In the genomic region with DNA sequence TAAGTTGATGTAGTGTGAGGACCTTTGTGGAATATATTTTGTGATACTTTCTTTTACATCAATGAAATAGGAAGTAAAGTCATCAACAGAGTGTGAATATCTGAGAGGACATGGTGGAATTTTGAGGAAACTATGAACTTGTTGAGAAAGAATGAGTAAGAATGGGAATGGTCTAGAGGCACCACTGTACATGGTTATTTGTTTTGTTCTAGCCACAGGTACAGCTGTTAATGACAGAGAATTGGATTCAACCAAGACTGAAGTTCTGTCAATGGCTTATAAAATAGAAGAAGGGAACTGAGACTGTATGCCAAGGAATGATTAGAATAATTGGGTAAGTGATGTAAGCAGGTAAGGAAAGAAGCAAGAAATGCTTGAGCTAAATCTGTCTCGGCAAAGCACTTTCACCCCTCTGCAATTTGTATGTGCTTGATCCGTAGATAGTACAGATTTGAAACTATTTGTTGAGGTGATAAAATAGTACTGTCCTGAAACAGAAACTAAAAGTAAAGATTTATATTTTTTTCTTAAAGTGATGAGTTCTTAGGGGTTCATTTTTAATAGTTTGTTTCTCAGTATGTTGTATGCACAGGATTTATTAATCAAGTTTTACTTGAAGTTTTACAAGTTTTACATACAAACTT, we compare ENCODE assay signal across 32 cellular contexts.
"Had no signal": no experiment of that assay in that cellular context is flagged by ENCODE, and none has a peak within 500 bp of the region (broad histone marks: within the 10 kb centered on the region; RNA-seq: fewer than 3 reads in every experiment).

No MANE protein-coding gene starts in this region.

- H3K4me1 ChIP-seq: SJCRH30 had no signal

- H3K36me3 ChIP-seq: brain microvascular endothelial cell, SJCRH30, WERI-Rb-1 had no signal

- H3K27ac ChIP-seq: brain microvascular endothelial cell, SJCRH30, SK-N-MC, WERI-Rb-1 had no signal

- H3K27me3 ChIP-seq: brain microvascular endothelial cell, SJCRH30 had no signal

- DNase-seq: activated CD4-positive, alpha-beta T cell treated with anti-CD3 and anti-CD28 coated beads, Interleukin-2, amount 10 ng/mL, durations not matched to agents 24 days and 14 days; activated CD4-positive, alpha-beta T cell treated with anti-CD3 and anti-CD28 coated beads, Interleukin-2, amount 50 U/mL, for 4 hours; activated CD4-positive, CD25-positive, alpha-beta regulatory T cell; activated CD8-positive, alpha-beta T cell treated with anti-CD3 and anti-CD28 coated beads for 36 hours; activated effector memory CD4-positive, alpha-beta T cell treated with anti-CD3 and anti-CD28 coated beads, Interleukin-2, amount 50 U/mL, for 16 hours; activated naive CD4-positive, alpha-beta T cell; activated naive CD4-positive, alpha-beta T cell treated with anti-CD3 and anti-CD28 coated beads, Interleukin-2, amount 50 U/mL, for 16 hours; activated naive CD8-positive, alpha-beta T cell treated with anti-CD3 and anti-CD28 coated beads for 36 hours; activated T-cell treated with anti-CD3 and anti-CD28 coated beads, Interleukin-2, amount 50 U/mL, for 1 hour; activated T-cell treated with anti-CD3 and anti-CD28 coated beads, Interleukin-2, amount 50 U/mL, for 72 hours; amniotic stem cell; aorta; brain microvascular endothelial cell; central memory CD4-positive, alpha-beta T cell; NCI-H1092 treated with DMSO at 0.1 percent for 48 hours; NCI-H1417; NCI-H146; NCI-H187; NCI-H2029 treated with DMSO at 0.1 percent for 48 hours; NCI-H2107; NCI-H2171; NCI-H446 treated with DMSO at 0.1 percent for 48 hours; NCI-H524 treated with DMSO at 0.1 percent for 48 hours; NK-92 treated with Interleukin-12 subunit alpha and Interleukin-12 subunit beta, amount 100 ng/mL, for 24 hours; SHP77; SJCRH30; SW 1271; T-helper 1 cell; T1000; WERI-Rb-1 had no signal

- H3K4me3 ChIP-seq: SJCRH30, SK-N-MC had no signal

- ATAC-seq: activated CD8-positive, alpha-beta T cell treated with anti-CD3 and anti-CD28 coated beads for 36 hours; activated T-cell treated with anti-CD3 and anti-CD28 coated beads, Interleukin-2, amount 50 U/mL, for 72 hours; activated T-helper 17 cell treated with anti-CD3 and anti-CD28 coated beads, Interleukin-2, amount 50 U/mL, for 72 hours had no signal
